In genomic region chr21:43873673-43874072, GRCh38 we compare ENCODE assay signal across 30 cellular contexts. TPM values are rescaled to one million over a fixed set of nuclear protein-coding genes. Genes with fewer than 3 reads are reported as not detected.
DNase-seq lines count a peak whose midpoint lies in the region; ATAC-seq and TF ChIP-seq lines count a peak whose summit lies in the region.
"Had no signal": no experiment of that assay in that cellular context is flagged by ENCODE, and none has a peak within 500 bp of the region (broad histone marks: within the 10 kb centered on the region; RNA-seq: fewer than 3 reads in every experiment).

No MANE protein-coding gene starts in this region.

- TF ChIP-seq CTCF in GM13977 (IDR thresholded peaks at IDR 0.05; ENCODE audit: extremely low read depth, insufficient read depth, missing control alignments): no peak
- TF ChIP-seq CTCF in gastrocnemius medialis (IDR thresholded peaks at IDR 0.05 in 4 of 5, conservative IDR thresholded peaks at IDR 0.05 in 1 of 5): no peak
- TF ChIP-seq CTCF in mucosa of descending colon (IDR thresholded peaks at IDR 0.05): no peak

- no peak overlapping the region for H3K4me3 ChIP-seq in gastrocnemius medialis
- H3K4me3 ChIP-seq in mucosa of descending colon: no peak overlapping the region
- H3K4me3 ChIP-seq: BLaER1, cardiac muscle cell, esophagus muscularis mucosa, Peyer's patch, right lobe of liver, testis had no signal

- peak; percentile 73 to 81 for ATAC-seq in activated T-cell treated with anti-CD3 and anti-CD28 coated beads, Interleukin-2, amount 50 U/mL, for 4 hours
- ATAC-seq in gastrocnemius medialis (no peak), mucosa of descending colon (no peak)
- ATAC-seq: HCT116 had no signal

- H3K9me3 ChIP-seq in gastrocnemius medialis (no peaks in the 10 kb centered on the region), mucosa of descending colon (no peaks in the 10 kb centered on the region)
- H3K9me3 ChIP-seq: Caco-2, esophagus muscularis mucosa, Peyer's patch, right lobe of liver, testis had no signal

- H3K36me3 ChIP-seq in gastrocnemius medialis: no peaks in the 10 kb centered on the region
- H3K36me3 ChIP-seq in mucosa of descending colon (ENCODE audit: low read depth): no peaks in the 10 kb centered on the region
- H3K36me3 ChIP-seq: cardiac muscle cell, right lobe of liver had no signal

- H3K27me3 ChIP-seq in gastrocnemius medialis: no peaks in the 10 kb centered on the region
- H3K27me3 ChIP-seq: cardiac muscle cell, esophagus muscularis mucosa, Peyer's patch, right lobe of liver, testis had no signal

- no peak for DNase-seq in activated T-cell treated with anti-CD3 and anti-CD28 coated beads, Interleukin-2, amount 50 U/mL, for 4 hours
- no peak for DNase-seq in activated T-cell treated with anti-CD3 and anti-CD28 coated beads, Interleukin-2, amount 50 U/mL, for 1 hour
- DNase-seq in GM13977 (ENCODE audit: low spot score): peak; percentile 38
- DNase-seq in activated T-helper 2 cell treated with anti-CD3 and anti-CD28 coated beads, Interferon-gamma antibody, Interleukin-2, Interleukin-4, amounts not matched to agents 10 μg/mL and 5 μg/mL and 100 μg/mL, durations not matched to agents 14 hours and 24 hours and 36 hours (ENCODE audit: low spot score): no peak
- DNase-seq in gastrocnemius medialis: no peak
- DNase-seq in midbrain (lab: John Stamatoyannopoulos, UW): no peak
- DNase-seq in mucosa of descending colon: no peak
- DNase-seq in COLO829 (ENCODE audit: low spot score): no peak
- DNase-seq: activated gamma-delta T cell; anterior cingulate cortex; Caco-2; foreskin melanocyte; GDM1; hippocampal formation; left cardiac atrium; mammary epithelial cell; NCI-H1417 treated with DMSO at 0.1 percent for 48 hours; NCI-H345; right lobe of liver; SIG-M5; stimulated activated CD4-positive, alpha-beta T cell treated with anti-CD3 and anti-CD28 coated beads, Interleukin-12 subunit alpha, Interleukin-12 subunit beta, amount 100 ng/mL, for 4 hours; stimulated activated CD4-positive, alpha-beta T cell treated with anti-CD3 and anti-CD28 coated beads, Interleukin-4, amount 100 ng/mL, for 1 hour; SW 1271; testis had no signal

- peaks cover 39% of the 10 kb centered on the region for H3K36me3 Mint-ChIP-seq in activated T-cell treated with anti-CD3 and anti-CD28 coated beads, Interleukin-2, amount 50 U/mL, for 4 hours (ENCODE audit: insufficient read depth)
- H3K36me3 Mint-ChIP-seq in activated T-helper 2 cell treated with anti-CD3 and anti-CD28 coated beads, Interferon-gamma antibody, Interleukin-2, Interleukin-4, amounts not matched to agents 10 μg/mL and 5 μg/mL and 100 μg/mL, durations not matched to agents 14 hours and 24 hours and 36 hours (ENCODE audit: low read depth): peaks cover 83% of the 10 kb centered on the region

- H3K27ac ChIP-seq in gastrocnemius medialis: peak overlapping the region; percentile 16 to 59 (median 43)
- H3K27ac ChIP-seq: BLaER1, cardiac muscle cell, Peyer's patch, right lobe of liver, testis had no signal

- TF ChIP-seq POLR2A in gastrocnemius medialis (IDR thresholded peaks at IDR 0.05): no peak

- in situ Hi-C loops in GM13977 (cut with MboI; ENCODE audit: low pct_unique_long_range_greater_than_20kb, low sequenced_read_pairs, unreplicated experiment) (no loop called here), gastrocnemius medialis (cut with MboI; ENCODE audit: low sequenced_read_pairs in 4 of 4) (no loop called here)

- intact Hi-C loops in activated T-helper 2 cell treated with anti-CD3 and anti-CD28 coated beads, Interferon-gamma antibody, Interleukin-2, Interleukin-4, amounts not matched to agents 10 μg/mL and 5 μg/mL and 100 μg/mL, durations not matched to agents 14 hours and 24 hours and 36 hours (cut with micrococcal nuclease): loop anchor here (5.0 kb wide), 1 partner anchor 64 kb away; no protein-coding TSS in a partner anchor
- intact Hi-C loops in gastrocnemius medialis (cut with DNase I; ENCODE audit: low total_unique reads): no loop called here
- intact Hi-C loops in mucosa of descending colon (cut with DNase I, micrococcal nuclease): no loop called here

- no peaks in the 10 kb centered on the region for H3K9me3 Mint-ChIP-seq in activated T-cell treated with anti-CD3 and anti-CD28 coated beads, Interleukin-2, amount 50 U/mL, for 4 hours
- peaks cover 4% of the 10 kb centered on the region for H3K9me3 Mint-ChIP-seq in activated T-helper 2 cell treated with anti-CD3 and anti-CD28 coated beads, Interferon-gamma antibody, Interleukin-2, Interleukin-4, amounts not matched to agents 10 μg/mL and 5 μg/mL and 100 μg/mL, durations not matched to agents 14 hours and 24 hours and 36 hours
- H3K9me3 Mint-ChIP-seq: neural crest cell had no signal

- no peak overlapping the region for H3K4me3 Mint-ChIP-seq in activated T-cell treated with anti-CD3 and anti-CD28 coated beads, Interleukin-2, amount 50 U/mL, for 4 hours
- H3K4me3 Mint-ChIP-seq in activated T-helper 2 cell treated with anti-CD3 and anti-CD28 coated beads, Interferon-gamma antibody, Interleukin-2, Interleukin-4, amounts not matched to agents 10 μg/mL and 5 μg/mL and 100 μg/mL, durations not matched to agents 14 hours and 24 hours and 36 hours (ENCODE audit: low read depth): no peak overlapping the region
- H3K4me3 Mint-ChIP-seq: neural crest cell had no signal

- peak overlapping the region; percentile 70 for H3K27ac Mint-ChIP-seq in activated T-helper 2 cell treated with anti-CD3 and anti-CD28 coated beads, Interferon-gamma antibody, Interleukin-2, Interleukin-4, amounts not matched to agents 10 μg/mL and 5 μg/mL and 100 μg/mL, durations not matched to agents 14 hours and 24 hours and 36 hours

- peaks cover 50% of the 10 kb centered on the region for H3K4me1 Mint-ChIP-seq in activated T-cell treated with anti-CD3 and anti-CD28 coated beads, Interleukin-2, amount 50 U/mL, for 4 hours (ENCODE audit: low read depth)
- peaks cover 56% of the 10 kb centered on the region for H3K4me1 Mint-ChIP-seq in activated T-helper 2 cell treated with anti-CD3 and anti-CD28 coated beads, Interferon-gamma antibody, Interleukin-2, Interleukin-4, amounts not matched to agents 10 μg/mL and 5 μg/mL and 100 μg/mL, durations not matched to agents 14 hours and 24 hours and 36 hours (ENCODE audit: low read depth)

- H3K27me3 Mint-ChIP-seq in activated T-cell treated with anti-CD3 and anti-CD28 coated beads, Interleukin-2, amount 50 U/mL, for 4 hours (ENCODE audit: low read depth): no peaks in the 10 kb centered on the region
- H3K27me3 Mint-ChIP-seq in activated T-helper 2 cell treated with anti-CD3 and anti-CD28 coated beads, Interferon-gamma antibody, Interleukin-2, Interleukin-4, amounts not matched to agents 10 μg/mL and 5 μg/mL and 100 μg/mL, durations not matched to agents 14 hours and 24 hours and 36 hours (ENCODE audit: low read depth): no peaks in the 10 kb centered on the region

- H3K4me1 ChIP-seq in gastrocnemius medialis (peaks cover 28 to 46% of the 10 kb centered on the region in 2 donors), mucosa of descending colon (ENCODE audit: low read depth) (peaks cover 5% of the 10 kb centered on the region)

RNA-seq across cellular contexts. Expression of gene AGPAT3, which starts 8.7 kb away (rescaled TPM):
- 100 to 1,000 TPM in 2 of 3 donors, 10 to 100 TPM in 1; 97.4 to 122 (median 117) TPM for total RNA-seq in activated T-cell treated with anti-CD3 and anti-CD28 coated beads, Interleukin-2, amount 50 U/mL, for 4 hours
- total RNA-seq in activated T-helper 2 cell treated with anti-CD3 and anti-CD28 coated beads, Interferon-gamma antibody, Interleukin-2, Interleukin-4, amounts not matched to agents 10 μg/mL and 5 μg/mL and 100 μg/mL, durations not matched to agents 14 hours and 24 hours and 36 hours: 126 and 134 TPM in 2 replicates
- total RNA-seq in gastrocnemius medialis: 100 to 1,000 TPM in 1 of 4 donors, 10 to 100 TPM in 3; 44.2 to 102 (median 59.3) TPM
- 100 to 1,000 TPM in 1 of 3 donors, 10 to 100 TPM in 2; 77.7 to 120 (median 97.7) TPM for total RNA-seq in mucosa of descending colon

Comparison
In these comparisons a context has a peak if more than half of its experiments do, and no peak if none do; other contexts are left out.
1. ATAC-seq: peak in activated T-cell treated with anti-CD3 and anti-CD28 coated beads, Interleukin-2, amount 50 U/mL, for 4 hours (2 of 2); none in gastrocnemius medialis (0 of 2) and mucosa of descending colon (single experiment).